26 cellular contexts compared by ENCODE assay signal in genomic region chr9:84500859-84501258, GRCh38.
"Had no signal": no experiment of that assay in that cellular context is flagged by ENCODE, and none has a peak within 500 bp of the region (broad histone marks: within the 10 kb centered on the region; RNA-seq: fewer than 3 reads in every experiment).

No MANE protein-coding gene starts in this region.

- H3K27me3 ChIP-seq: brain microvascular endothelial cell, esophagus muscularis mucosa, foreskin keratinocyte, gastrocnemius medialis had no signal

- H3K27ac ChIP-seq: brain microvascular endothelial cell, esophagus muscularis mucosa, foreskin keratinocyte, gastrocnemius medialis had no signal

- H3K27ac Mint-ChIP-seq: activated CD4-positive, alpha-beta memory T cell treated with anti-CD3 and anti-CD28 coated beads, Interleukin-2, amount 10 ng/mL, durations not matched to agents 7 days and 5 days; activated CD4-positive, alpha-beta T cell treated with anti-CD3 and anti-CD28 coated beads for 36 hours; activated CD4-positive, alpha-beta T cell treated with anti-CD3 and anti-CD28 coated beads, Interleukin-2, amount 10 ng/mL, durations not matched to agents 24 days and 14 days; activated naive CD4-positive, alpha-beta T cell treated with anti-CD3 and anti-CD28 coated beads, Interleukin-2, amount 10 ng/mL, durations not matched to agents 7 days and 5 days; activated naive CD4-positive, alpha-beta T cell treated with anti-CD3 and anti-CD28 coated beads, Interleukin-2, amount 50 U/mL, for 72 hours; activated naive CD8-positive, alpha-beta T cell treated with anti-CD3 and anti-CD28 coated beads, Interleukin-2, amount 10 ng/mL, durations not matched to agents 7 days and 5 days; activated T-cell treated with anti-CD3 and anti-CD28 coated beads, Interleukin-2, amount 50 U/mL, for 24 hours; activated T-cell treated with anti-CD3 and anti-CD28 coated beads, Interleukin-2, amount 50 U/mL, for 72 hours; effector memory CD8-positive, alpha-beta T cell had no signal

- H3K4me3 Mint-ChIP-seq: activated CD4-positive, alpha-beta memory T cell treated with anti-CD3 and anti-CD28 coated beads, Interleukin-2, amount 10 ng/mL, durations not matched to agents 7 days and 5 days; activated CD4-positive, alpha-beta T cell treated with anti-CD3 and anti-CD28 coated beads for 36 hours; activated CD4-positive, alpha-beta T cell treated with anti-CD3 and anti-CD28 coated beads, Interleukin-2, amount 10 ng/mL, durations not matched to agents 24 days and 14 days; activated naive CD4-positive, alpha-beta T cell treated with anti-CD3 and anti-CD28 coated beads, Interleukin-2, amount 10 ng/mL, durations not matched to agents 7 days and 5 days; activated naive CD8-positive, alpha-beta T cell treated with anti-CD3 and anti-CD28 coated beads, Interleukin-2, amount 10 ng/mL, durations not matched to agents 7 days and 5 days; activated T-cell treated with anti-CD3 and anti-CD28 coated beads, Interleukin-2, amount 50 U/mL, for 24 hours; activated T-cell treated with anti-CD3 and anti-CD28 coated beads, Interleukin-2, amount 50 U/mL, for 72 hours; central memory CD8-positive, alpha-beta T cell; effector memory CD8-positive, alpha-beta T cell had no signal

- H3K4me3 ChIP-seq: esophagus muscularis mucosa, gastrocnemius medialis had no signal

- H3K9me3 ChIP-seq: esophagus muscularis mucosa, gastrocnemius medialis had no signal

- H3K4me1 ChIP-seq: esophagus muscularis mucosa, foreskin keratinocyte, gastrocnemius medialis had no signal

- ATAC-seq: activated CD4-positive, alpha-beta T cell treated with anti-CD3 and anti-CD28 coated beads for 36 hours; activated naive CD4-positive, alpha-beta T cell treated with anti-CD3 and anti-CD28 coated beads, Interleukin-2, amount 50 U/mL, for 72 hours; activated T-cell treated with anti-CD3 and anti-CD28 coated beads, Interleukin-2, amount 50 U/mL, for 72 hours; effector memory CD8-positive, alpha-beta T cell; gastrocnemius medialis had no signal

- H3K36me3 ChIP-seq: brain microvascular endothelial cell, esophagus muscularis mucosa, gastrocnemius medialis had no signal

- H3K27me3 Mint-ChIP-seq: activated CD4-positive, alpha-beta memory T cell treated with anti-CD3 and anti-CD28 coated beads, Interleukin-2, amount 10 ng/mL, durations not matched to agents 7 days and 5 days; activated CD4-positive, alpha-beta T cell treated with anti-CD3 and anti-CD28 coated beads for 36 hours; activated CD4-positive, alpha-beta T cell treated with anti-CD3 and anti-CD28 coated beads, Interleukin-2, amount 10 ng/mL, durations not matched to agents 24 days and 14 days; activated naive CD4-positive, alpha-beta T cell treated with anti-CD3 and anti-CD28 coated beads, Interleukin-2, amount 10 ng/mL, durations not matched to agents 7 days and 5 days; activated naive CD8-positive, alpha-beta T cell treated with anti-CD3 and anti-CD28 coated beads, Interleukin-2, amount 10 ng/mL, durations not matched to agents 7 days and 5 days had no signal

- H3K9me3 Mint-ChIP-seq: activated CD4-positive, alpha-beta memory T cell treated with anti-CD3 and anti-CD28 coated beads, Interleukin-2, amount 10 ng/mL, durations not matched to agents 7 days and 5 days; activated CD4-positive, alpha-beta T cell treated with anti-CD3 and anti-CD28 coated beads, Interleukin-2, amount 10 ng/mL, durations not matched to agents 24 days and 14 days; activated naive CD4-positive, alpha-beta T cell treated with anti-CD3 and anti-CD28 coated beads, Interleukin-2, amount 10 ng/mL, durations not matched to agents 7 days and 5 days; activated naive CD8-positive, alpha-beta T cell treated with anti-CD3 and anti-CD28 coated beads, Interleukin-2, amount 10 ng/mL, durations not matched to agents 7 days and 5 days; activated T-cell treated with anti-CD3 and anti-CD28 coated beads, Interleukin-2, amount 50 U/mL, for 24 hours; activated T-cell treated with anti-CD3 and anti-CD28 coated beads, Interleukin-2, amount 50 U/mL, for 72 hours; central memory CD8-positive, alpha-beta T cell; effector memory CD8-positive, alpha-beta T cell had no signal

- H3K36me3 Mint-ChIP-seq: activated naive CD4-positive, alpha-beta T cell treated with anti-CD3 and anti-CD28 coated beads, Interleukin-2, amount 10 ng/mL, durations not matched to agents 7 days and 5 days; activated naive CD4-positive, alpha-beta T cell treated with anti-CD3 and anti-CD28 coated beads, Interleukin-2, amount 50 U/mL, for 72 hours; activated naive CD8-positive, alpha-beta T cell treated with anti-CD3 and anti-CD28 coated beads, Interleukin-2, amount 10 ng/mL, durations not matched to agents 7 days and 5 days had no signal

- H3K4me1 Mint-ChIP-seq: activated CD4-positive, alpha-beta memory T cell treated with anti-CD3 and anti-CD28 coated beads, Interleukin-2, amount 10 ng/mL, durations not matched to agents 7 days and 5 days; activated CD4-positive, alpha-beta T cell treated with anti-CD3 and anti-CD28 coated beads for 36 hours; activated CD4-positive, alpha-beta T cell treated with anti-CD3 and anti-CD28 coated beads, Interleukin-2, amount 10 ng/mL, durations not matched to agents 24 days and 14 days; activated naive CD4-positive, alpha-beta T cell treated with anti-CD3 and anti-CD28 coated beads, Interleukin-2, amount 10 ng/mL, durations not matched to agents 7 days and 5 days; activated naive CD8-positive, alpha-beta T cell treated with anti-CD3 and anti-CD28 coated beads, Interleukin-2, amount 10 ng/mL, durations not matched to agents 7 days and 5 days; central memory CD8-positive, alpha-beta T cell had no signal

- DNase-seq: activated CD4-positive, alpha-beta memory T cell treated with anti-CD3 and anti-CD28 coated beads, Interleukin-2, amount 10 ng/mL, durations not matched to agents 7 days and 5 days; activated CD4-positive, alpha-beta T cell treated with anti-CD3 and anti-CD28 coated beads for 36 hours; activated CD4-positive, alpha-beta T cell treated with anti-CD3 and anti-CD28 coated beads, Interleukin-2, amount 10 ng/mL, durations not matched to agents 24 days and 14 days; activated CD4-positive, alpha-beta T cell treated with anti-CD3 and anti-CD28 coated beads, Interleukin-2, amount 50 U/mL, for 4 hours; activated CD4-positive, CD25-positive, alpha-beta regulatory T cell; activated CD4-positive, CD25-positive, alpha-beta regulatory T cell treated with anti-CD3 and anti-CD28 coated beads, Interleukin-2, amount 50 U/mL, for 72 hours; activated CD8-positive, alpha-beta memory T cell treated with anti-CD3 and anti-CD28 coated beads, Interleukin-2, amount 50 U/mL, for 48 hours; activated gamma-delta T cell; activated naive CD4-positive, alpha-beta T cell; activated naive CD4-positive, alpha-beta T cell treated with anti-CD3 and anti-CD28 coated beads, Interleukin-2, amount 10 ng/mL, durations not matched to agents 7 days and 5 days; activated naive CD8-positive, alpha-beta T cell treated with anti-CD3 and anti-CD28 coated beads, Interleukin-2, amount 10 ng/mL, durations not matched to agents 7 days and 5 days; activated T-cell treated with anti-CD3 and anti-CD28 coated beads for 4 hours; activated T-cell treated with anti-CD3 and anti-CD28 coated beads, Interleukin-2, amount 50 U/mL, for 24 hours; activated T-cell treated with anti-CD3 and anti-CD28 coated beads, Interleukin-2, amount 50 U/mL, for 72 hours; brain microvascular endothelial cell; cortex of kidney; dermis blood vessel endothelial cell; effector CD4-positive, alpha-beta T cell; effector memory CD8-positive, alpha-beta T cell; erythroblast; gastrocnemius medialis; glutamatergic neuron had no signal
